ENCODE assay signal across 17 cellular contexts in the genomic region with DNA sequence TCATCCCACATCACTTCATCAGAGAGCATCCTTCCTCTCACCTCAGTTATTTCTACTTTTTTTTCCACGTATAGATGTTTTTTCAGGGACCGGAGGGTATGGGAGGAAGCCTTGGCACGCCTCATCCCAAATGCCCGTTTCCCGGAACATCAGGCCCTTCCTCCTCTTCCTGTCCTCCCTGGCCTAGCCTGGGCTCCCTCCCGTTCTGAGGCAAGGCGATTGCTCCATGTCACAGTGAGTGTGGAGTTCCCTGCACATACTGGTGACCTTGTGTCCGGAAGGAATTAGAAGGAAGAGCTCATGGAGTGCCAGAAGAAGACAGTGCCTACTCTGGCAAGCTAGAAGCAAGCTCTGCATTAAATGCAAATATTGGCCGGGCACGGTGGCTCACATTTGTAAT. TPM values are rescaled to one million over a fixed set of nuclear protein-coding genes. Genes with fewer than 3 reads are reported as not detected.
DNase-seq lines count a peak whose midpoint lies in the region; ATAC-seq and TF ChIP-seq lines count a peak whose summit lies in the region.
"Had no signal": no experiment of that assay in that cellular context is flagged by ENCODE, and none has a peak within 500 bp of the region (broad histone marks: within the 10 kb centered on the region; RNA-seq: fewer than 3 reads in every experiment).

No MANE protein-coding gene starts in this region.

- H3K4me3 ChIP-seq in uterus, result no peak overlapping the region
- H3K4me3 ChIP-seq: hepatocyte, lung had no signal

- no peaks in the 10 kb centered on the region for H3K27me3 Mint-ChIP-seq in activated naive CD4-positive, alpha-beta T cell treated with anti-CD3 and anti-CD28 coated beads, Interleukin-2, amount 10 ng/mL, durations not matched to agents 7 days and 5 days
- H3K27me3 Mint-ChIP-seq in activated CD8-positive, alpha-beta T cell treated with anti-CD3 and anti-CD28 coated beads for 36 hours, result no peaks in the 10 kb centered on the region
- peaks cover 5 to 12% (median 12%) of the 10 kb centered on the region in 3 donors for H3K27me3 Mint-ChIP-seq in immature natural killer cell (ENCODE audit: low read depth in 3 of 3)

- POLR2A ChIA-PET in activated CD8-positive, alpha-beta T cell treated with anti-CD3 and anti-CD28 coated beads for 36 hours (lab: Charles Lee), result interaction anchor here (0.8 kb wide), 1 partner anchor 60 kb away, joined by 3 read pairs; no protein-coding TSS in a partner anchor

- H3K4me1 ChIP-seq in uterus, result peaks cover 6 to 9% of the 10 kb centered on the region in 2 donors
- H3K4me1 ChIP-seq: parathyroid adenoma had no signal

- H3K27me3 ChIP-seq in uterus, result no peaks in the 10 kb centered on the region
- H3K27me3 ChIP-seq: hepatocyte had no signal

- CTCF ChIA-PET in activated naive CD4-positive, alpha-beta T cell treated with anti-CD3 and anti-CD28 coated beads, Interleukin-2, amount 10 ng/mL, durations not matched to agents 7 days and 5 days (lab: Charles Lee), result interaction anchor here (1.2 kb wide), 1 partner anchor 37 kb away, joined by 3 read pairs; a partner anchor contains a TSS
- CTCF ChIA-PET in activated CD8-positive, alpha-beta T cell treated with anti-CD3 and anti-CD28 coated beads for 36 hours (lab: Charles Lee), result no interaction called here

- no peaks in the 10 kb centered on the region for H3K36me3 ChIP-seq in uterus

- no peak for TF ChIP-seq POLR2A in uterus (IDR thresholded peaks at IDR 0.05)

- H3K4me3 Mint-ChIP-seq in activated naive CD4-positive, alpha-beta T cell treated with anti-CD3 and anti-CD28 coated beads, Interleukin-2, amount 10 ng/mL, durations not matched to agents 7 days and 5 days, result no peak overlapping the region
- peak overlapping the region; percentile 88 for H3K4me3 Mint-ChIP-seq in activated CD8-positive, alpha-beta T cell treated with anti-CD3 and anti-CD28 coated beads for 36 hours
- peak overlapping the region; percentile 26 to 93 (median 84) for H3K4me3 Mint-ChIP-seq in immature natural killer cell

- TF ChIP-seq CTCF in activated CD8-positive, alpha-beta T cell treated with anti-CD3 and anti-CD28 coated beads for 36 hours (IDR thresholded peaks at IDR 0.05), result no peak
- no peak for TF ChIP-seq CTCF in uterus (IDR thresholded peaks at IDR 0.05)

- H3K9me3 Mint-ChIP-seq in activated naive CD4-positive, alpha-beta T cell treated with anti-CD3 and anti-CD28 coated beads, Interleukin-2, amount 10 ng/mL, durations not matched to agents 7 days and 5 days, result no peaks in the 10 kb centered on the region
- no peaks in the 10 kb centered on the region for H3K9me3 Mint-ChIP-seq in activated naive CD4-positive, alpha-beta T cell treated with anti-CD3 and anti-CD28 coated beads, Interleukin-2, amount 50 U/mL, for 72 hours
- no peaks in the 10 kb centered on the region for H3K9me3 Mint-ChIP-seq in activated CD8-positive, alpha-beta T cell treated with anti-CD3 and anti-CD28 coated beads for 36 hours
- no peaks in the 10 kb centered on the region for H3K9me3 Mint-ChIP-seq in immature natural killer cell

- peaks cover 30% of the 10 kb centered on the region for H3K4me1 Mint-ChIP-seq in activated naive CD4-positive, alpha-beta T cell treated with anti-CD3 and anti-CD28 coated beads, Interleukin-2, amount 10 ng/mL, durations not matched to agents 7 days and 5 days
- H3K4me1 Mint-ChIP-seq in activated CD8-positive, alpha-beta T cell treated with anti-CD3 and anti-CD28 coated beads for 36 hours (ENCODE audit: low read depth), result peaks cover 26% of the 10 kb centered on the region
- H3K4me1 Mint-ChIP-seq in immature natural killer cell, result peaks cover 17 to 28% of the 10 kb centered on the region in 2 donors

- DNase-seq in activated naive CD4-positive, alpha-beta T cell treated with anti-CD3 and anti-CD28 coated beads, Interleukin-2, amount 10 ng/mL, durations not matched to agents 7 days and 5 days, result no peak
- no peak for DNase-seq in activated naive CD4-positive, alpha-beta T cell treated with anti-CD3 and anti-CD28 coated beads, Interleukin-2, amount 50 U/mL, for 72 hours (ENCODE audit: low spot score in 2 of 2)
- no peak for DNase-seq in activated CD8-positive, alpha-beta T cell treated with anti-CD3 and anti-CD28 coated beads for 36 hours
- DNase-seq in immature natural killer cell, result no peak
- no peak for DNase-seq in uterus
- no peak for DNase-seq in iPS-NIHi11 (ENCODE audit: low spot score)
- DNase-seq in hypothalamus (lab: John Stamatoyannopoulos, UW), result no peak
- DNase-seq: activated CD4-positive, alpha-beta T cell treated with anti-CD3 and anti-CD28 coated beads, Interleukin-2, amount 50 U/mL, for 1 hour; activated naive CD4-positive, alpha-beta T cell treated with anti-CD3 and anti-CD28 coated beads, Interleukin-2, amount 50 U/mL, for 16 hours; cerebellar nuclear complex; erythroblast; NCI-H1417 treated with DMSO at 0.1 percent for 48 hours; stimulated activated CD4-positive, alpha-beta T cell treated with anti-CD3 and anti-CD28 coated beads, Interleukin-15, amount 100 ng/mL, for 24 hours had no signal

- no peaks in the 10 kb centered on the region for H3K9me3 ChIP-seq in uterus

- intact Hi-C loops in activated CD8-positive, alpha-beta T cell treated with anti-CD3 and anti-CD28 coated beads for 36 hours (cut with micrococcal nuclease), result loop anchor here (5.0 kb wide), 1 partner anchor 69 kb away; a partner anchor contains a TSS
- intact Hi-C loops in uterus (cut with DNase I; ENCODE audit: low total_unique reads), result no loop called here

- no peak for ATAC-seq in activated naive CD4-positive, alpha-beta T cell treated with anti-CD3 and anti-CD28 coated beads, Interleukin-2, amount 50 U/mL, for 72 hours
- ATAC-seq in activated CD8-positive, alpha-beta T cell treated with anti-CD3 and anti-CD28 coated beads for 36 hours, result no peak
- no peak for ATAC-seq in HG02798 (IDR thresholded peaks at IDR 0.05; ENCODE audit: poor library complexity, unreplicated experiment)

- peak overlapping the region; percentile 86 to 91 for H3K27ac ChIP-seq in uterus

- H3K36me3 Mint-ChIP-seq in activated naive CD4-positive, alpha-beta T cell treated with anti-CD3 and anti-CD28 coated beads, Interleukin-2, amount 10 ng/mL, durations not matched to agents 7 days and 5 days, result peaks cover 7% of the 10 kb centered on the region
- H3K36me3 Mint-ChIP-seq in activated naive CD4-positive, alpha-beta T cell treated with anti-CD3 and anti-CD28 coated beads, Interleukin-2, amount 50 U/mL, for 72 hours, result peaks cover 0 to 4% of the 10 kb centered on the region in 2 donors
- H3K36me3 Mint-ChIP-seq in activated CD8-positive, alpha-beta T cell treated with anti-CD3 and anti-CD28 coated beads for 36 hours (ENCODE audit: low read depth), result peaks cover 11% of the 10 kb centered on the region
- H3K36me3 Mint-ChIP-seq in immature natural killer cell, result no peaks in the 10 kb centered on the region

- H3K27ac Mint-ChIP-seq in activated naive CD4-positive, alpha-beta T cell treated with anti-CD3 and anti-CD28 coated beads, Interleukin-2, amount 10 ng/mL, durations not matched to agents 7 days and 5 days, result peak overlapping the region; percentile 87
- peak overlapping the region in 1 of 2 donors; percentile 90 for H3K27ac Mint-ChIP-seq in activated naive CD4-positive, alpha-beta T cell treated with anti-CD3 and anti-CD28 coated beads, Interleukin-2, amount 50 U/mL, for 72 hours
- peak overlapping the region; percentile 89 for H3K27ac Mint-ChIP-seq in activated CD8-positive, alpha-beta T cell treated with anti-CD3 and anti-CD28 coated beads for 36 hours
- H3K27ac Mint-ChIP-seq in immature natural killer cell, result peak overlapping the region in 5 of 6 donors; percentile 49 to 91 (median 68)

RNA-seq across cellular contexts. Expression of a gene that starts 1.1 kb away (rescaled TPM):
- 1 to 10 TPM; 5.8 to 6.7 TPM for total RNA-seq in activated naive CD4-positive, alpha-beta T cell treated with anti-CD3 and anti-CD28 coated beads, Interleukin-2, amount 50 U/mL, for 72 hours
- total RNA-seq in activated CD8-positive, alpha-beta T cell treated with anti-CD3 and anti-CD28 coated beads for 36 hours, result 1 to 10 TPM; 6.1 to 6.5 TPM
- polyA plus RNA-seq in immature natural killer cell, result 1 to 10 TPM; 6.1 to 9.6 (median 6.9) TPM
- total RNA-seq in uterus, result 10 to 100 TPM; 20.6 to 70.6 (median 36.0) TPM

RNA-seq across cellular contexts. Expression of a gene that starts 18.7 kb away (rescaled TPM):
- total RNA-seq in activated naive CD4-positive, alpha-beta T cell treated with anti-CD3 and anti-CD28 coated beads, Interleukin-2, amount 50 U/mL, for 72 hours, result 10 to 100 TPM; 20.3 to 30.0 TPM
- total RNA-seq in activated CD8-positive, alpha-beta T cell treated with anti-CD3 and anti-CD28 coated beads for 36 hours, result 1 to 10 TPM; 4.7 to 6.2 TPM
- polyA plus RNA-seq in immature natural killer cell, result 10 to 100 TPM; 10.9 to 14.0 (median 13.9) TPM
- total RNA-seq in uterus, result 1 to 10 TPM; 2.5 to 7.7 (median 5.8) TPM

RNA-seq across cellular contexts. Expression of a gene that starts 37.1 kb away (rescaled TPM):
- 10 to 100 TPM; 43.1 to 64.1 TPM for total RNA-seq in activated naive CD4-positive, alpha-beta T cell treated with anti-CD3 and anti-CD28 coated beads, Interleukin-2, amount 50 U/mL, for 72 hours
- 10 to 100 TPM; 41.3 to 45.7 TPM for total RNA-seq in activated CD8-positive, alpha-beta T cell treated with anti-CD3 and anti-CD28 coated beads for 36 hours
- 100 to 1,000 TPM in 1 of 3 donors, 10 to 100 TPM in 2; 88.4 to 102 (median 98.3) TPM for polyA plus RNA-seq in immature natural killer cell
- 10 to 100 TPM; 19.7 to 89.4 (median 38.9) TPM for total RNA-seq in uterus

RNA-seq across cellular contexts. Expression of a gene that starts 57.5 kb away (rescaled TPM):
- not detected for total RNA-seq in activated naive CD4-positive, alpha-beta T cell treated with anti-CD3 and anti-CD28 coated beads, Interleukin-2, amount 50 U/mL, for 72 hours
- total RNA-seq in activated CD8-positive, alpha-beta T cell treated with anti-CD3 and anti-CD28 coated beads for 36 hours, result not detected
- polyA plus RNA-seq in immature natural killer cell, result not detected
- 1,000 to 10,000 TPM in 1 of 4 donors, 100 to 1,000 TPM in 3; 267 to 1,727 (median 599) TPM for total RNA-seq in uterus
